Comparison of ENCODE assay signal across 9 cellular contexts in genomic region chr3:128725932-128726690, GRCh38. TPM values are rescaled to one million over a fixed set of nuclear protein-coding genes. Genes with fewer than 3 reads are reported as not detected.
DNase-seq lines count a peak whose midpoint lies in the region; ATAC-seq, FAIRE-seq and TF ChIP-seq lines count a peak whose summit lies in the region.
"Had no signal": no experiment of that assay in that cellular context is flagged by ENCODE, and none has a peak within 500 bp of the region (broad histone marks: within the 10 kb centered on the region; RNA-seq: fewer than 3 reads in every experiment).

Gene RAB7A, plus strand, starts transcription at chr3:128726183. Its CDS starts 69,185 bp downstream, at chr3:128795368.

- FAIRE-seq in kidney (lab: Jason Lieb, UNC), result peak; percentile 54
- FAIRE-seq: islet of Langerhans had no signal

- H3K9me3 ChIP-seq in kidney (ENCODE audit: control insufficient read depth in 1 of 2, low read length in 2 of 2), result no peaks in the 10 kb centered on the region

- ATAC-seq in HG03432 (IDR thresholded peaks at IDR 0.05; ENCODE audit: unreplicated experiment), result peak; percentile 94

- H3K4me1 ChIP-seq in kidney (ENCODE audit: control insufficient read depth in 1 of 2, insufficient read depth in 1 of 2, low read depth in 1 of 2, low read length in 2 of 2), result peaks cover 14 to 21% of the 10 kb centered on the region in 2 donors

- DNase-seq in AG20443 (ENCODE audit: low spot score) (peak; percentile 98), NCI-H510A (lab: John Stamatoyannopoulos, UW) (peak; percentile 84), cerebellum (ENCODE audit: low spot score) (peak; percentile 98), kidney (peak; percentile 99)
- DNase-seq in activated CD4-positive, alpha-beta T cell treated with anti-CD3 and anti-CD28 coated beads for 1 hour, result peak; percentile 97
- peak; percentile 98 for DNase-seq in stimulated activated CD4-positive, alpha-beta T cell treated with anti-CD3 and anti-CD28 coated beads, Interleukin-15, amount 100 ng/mL, for 24 hours

- no peaks in the 10 kb centered on the region for H3K36me3 ChIP-seq in kidney (ENCODE audit: control insufficient read depth in 1 of 2, insufficient read depth in 2 of 2, low read length in 2 of 2)

- TF ChIP-seq POLR2A in GM19099 (IDR thresholded peaks at IDR 0.05; ENCODE audit: extremely low read depth, insufficient read length, low read depth), result peak; percentile 92

- intact Hi-C loops in kidney (cut with DNase I), result no loop called here

- peak within 1 kb of the TSS; percentile 50 to 96 for H3K9ac ChIP-seq in kidney (ENCODE audit: low read length in 2 of 2)

- H3K27ac ChIP-seq in kidney (ENCODE audit: low read depth in 2 of 2, low read length in 2 of 2), result peak within 1 kb of the TSS; percentile 93 to 95

- peak within 1 kb of the TSS; percentile 86 to 97 for H3K4me3 ChIP-seq in kidney (ENCODE audit: low read length in 2 of 2)

- TF ChIP-seq CTCF in kidney (IDR thresholded peaks at IDR 0.05; ENCODE audit: borderline replicate concordance, extremely low read depth, insufficient read depth), result no peak

RNA-seq across cellular contexts. Expression of gene RAB7A, which starts in this region (rescaled TPM):
- total RNA-seq in cerebellum, result 33.6 TPM
- total RNA-seq in kidney, result 248 TPM
- 211 TPM for polyA plus RNA-seq in kidney (ENCODE audit: insufficient read depth, low read depth, low replicate concordance)

Comparison
In these comparisons a context has a peak if more than half of its experiments do, and no peak if none do; other contexts are left out.
1. Peak in every context shown above with its lines: DNase-seq, ATAC-seq, H3K4me3 ChIP-seq and H3K27ac ChIP-seq.